1 cellular context compared by ENCODE assay signal in the genomic region with DNA sequence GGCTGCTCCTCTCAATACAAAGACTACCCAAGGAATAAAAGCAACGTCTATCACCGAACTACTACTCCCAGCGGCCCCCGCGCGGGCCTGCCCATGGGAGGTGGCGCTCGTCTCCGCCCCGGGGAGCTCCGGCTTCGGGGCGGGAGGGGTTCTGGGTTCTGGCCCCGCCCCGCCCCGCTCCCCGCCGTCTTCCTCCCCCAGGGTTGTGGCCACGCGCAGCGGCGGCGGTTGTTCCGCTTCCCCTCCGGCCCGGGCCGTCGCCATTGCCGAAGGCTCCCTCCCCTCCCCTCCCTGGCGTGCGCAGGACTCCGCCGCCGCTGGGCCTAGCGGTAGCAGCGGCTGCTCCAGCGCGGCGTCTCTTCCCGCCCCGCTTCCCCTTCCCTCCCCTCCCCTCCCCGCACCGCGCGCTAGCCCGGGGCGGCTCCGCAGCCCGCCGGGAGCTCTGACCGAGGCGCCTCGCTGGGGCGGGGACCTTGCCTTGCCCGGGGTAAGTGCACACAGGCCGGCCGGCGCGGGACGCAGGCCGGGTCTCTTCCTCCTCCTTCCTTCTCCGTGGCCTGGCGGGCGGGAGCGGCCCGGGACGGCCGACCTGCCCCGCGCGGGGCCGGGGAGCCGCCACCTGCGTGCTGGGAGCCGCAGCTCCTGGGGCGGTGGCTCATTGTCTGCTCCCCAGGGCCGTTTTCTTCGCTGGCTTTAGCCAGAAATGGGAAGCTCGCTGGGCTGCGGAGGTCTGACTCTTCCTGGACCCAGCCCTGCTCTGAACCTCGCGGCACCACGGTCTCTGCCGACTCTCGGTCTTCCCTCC.
TF ChIP-seq lines count a peak whose summit lies in the region.

A gene (plus strand): TSS at position 187 of the 805 bp plus-strand sequence. CDS start 42,790 bp downstream, outside the sequence.

TF ChIP-seq in HEK293, 187 proteins besides CTCF, POLR2A, EP300 and RAD21 (continued from another document and continues in another):
- TF ChIP-seq, protein P1, sequence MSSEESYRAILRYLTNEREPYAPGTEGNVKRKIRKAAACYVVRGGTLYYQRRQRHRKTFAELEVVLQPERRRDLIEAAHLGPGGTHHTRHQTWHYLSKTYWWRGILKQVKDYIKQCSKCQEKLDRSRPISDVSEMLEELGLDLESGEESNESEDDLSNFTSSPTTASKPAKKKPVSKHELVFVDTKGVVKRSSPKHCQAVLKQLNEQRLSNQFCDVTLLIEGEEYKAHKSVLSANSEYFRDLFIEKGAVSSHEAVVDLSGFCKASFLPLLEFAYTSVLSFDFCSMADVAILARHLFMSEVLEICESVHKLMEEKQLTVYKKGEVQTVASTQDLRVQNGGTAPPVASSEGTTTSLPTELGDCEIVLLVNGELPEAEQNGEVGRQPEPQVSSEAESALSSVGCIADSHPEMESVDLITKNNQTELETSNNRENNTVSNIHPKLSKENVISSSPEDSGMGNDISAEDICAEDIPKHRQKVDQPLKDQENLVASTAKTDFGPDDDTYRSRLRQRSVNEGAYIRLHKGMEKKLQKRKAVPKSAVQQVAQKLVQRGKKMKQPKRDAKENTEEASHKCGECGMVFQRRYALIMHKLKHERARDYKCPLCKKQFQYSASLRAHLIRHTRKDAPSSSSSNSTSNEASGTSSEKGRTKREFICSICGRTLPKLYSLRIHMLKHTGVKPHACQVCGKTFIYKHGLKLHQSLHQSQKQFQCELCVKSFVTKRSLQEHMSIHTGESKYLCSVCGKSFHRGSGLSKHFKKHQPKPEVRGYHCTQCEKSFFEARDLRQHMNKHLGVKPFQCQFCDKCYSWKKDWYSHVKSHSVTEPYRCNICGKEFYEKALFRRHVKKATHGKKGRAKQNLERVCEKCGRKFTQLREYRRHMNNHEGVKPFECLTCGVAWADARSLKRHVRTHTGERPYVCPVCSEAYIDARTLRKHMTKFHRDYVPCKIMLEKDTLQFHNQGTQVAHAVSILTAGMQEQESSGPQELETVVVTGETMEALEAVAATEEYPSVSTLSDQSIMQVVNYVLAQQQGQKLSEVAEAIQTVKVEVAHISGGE (tag by site-specific recombination; conservative IDR thresholded peaks at IDR 0.05; ENCODE audit: low read depth): peak; percentile 67
- TF ChIP-seq, protein P2, sequence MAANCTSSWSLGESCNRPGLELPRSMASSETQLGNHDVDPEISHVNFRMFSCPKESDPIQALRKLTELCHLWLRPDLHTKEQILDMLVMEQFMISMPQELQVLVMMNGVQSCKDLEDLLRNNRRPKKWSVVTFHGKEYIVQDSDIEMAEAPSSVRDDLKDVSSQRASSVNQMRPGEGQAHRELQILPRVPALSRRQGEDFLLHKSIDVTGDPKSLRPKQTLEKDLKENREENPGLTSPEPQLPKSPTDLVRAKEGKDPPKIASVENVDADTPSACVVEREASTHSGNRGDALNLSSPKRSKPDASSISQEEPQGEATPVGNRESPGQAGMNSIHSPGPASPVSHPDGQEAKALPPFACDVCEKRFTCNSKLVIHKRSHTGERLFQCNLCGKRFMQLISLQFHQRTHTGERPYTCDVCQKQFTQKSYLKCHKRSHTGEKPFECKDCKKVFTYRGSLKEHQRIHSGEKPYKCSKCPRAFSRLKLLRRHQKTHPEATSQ (tag by site-specific recombination; IDR thresholded peaks at IDR 0.05): no peak
- TF ChIP-seq ZNF114 (tag by site-specific recombination; IDR thresholded peaks at IDR 0.05) (no peak), ZEB2 (tag by site-specific recombination; IDR thresholded peaks at IDR 0.05) (peak; percentile 81), SP2 (tag by site-specific recombination; IDR thresholded peaks at IDR 0.05) (peak; percentile 84), ZNF132 (tag by site-specific recombination; IDR thresholded peaks at IDR 0.05; ENCODE audit: borderline replicate concordance) (no peak), REPIN1 (tag by site-specific recombination; IDR thresholded peaks at IDR 0.05; ENCODE audit: low read depth) (no peak), ZNF292 (tag by site-specific recombination; IDR thresholded peaks at IDR 0.05; ENCODE audit: borderline replicate concordance, low read depth) (no peak), RBAK (tag by site-specific recombination; IDR thresholded peaks at IDR 0.05) (no peak), ZFP37 (tag by site-specific recombination; IDR thresholded peaks at IDR 0.05) (no peak), YY2 (tag by site-specific recombination; IDR thresholded peaks at IDR 0.05) (peak; percentile 48; the same call in 1 of the 2 replicates), SP7 (tag by site-specific recombination; IDR thresholded peaks at IDR 0.05) (0 out of 2 replicates have a peak, but pooled peaks have one; percentile 36), ZNF341 (tag by site-specific recombination; IDR thresholded peaks at IDR 0.05; ENCODE audit: low read depth) (peak; percentile 94), ZBTB21 (tag by site-specific recombination; IDR thresholded peaks at IDR 0.05) (no peak), ZNF324 (tag by site-specific recombination; IDR thresholded peaks at IDR 0.05) (no peak), YY1 (tag by site-specific recombination; IDR thresholded peaks at IDR 0.05) (peak; percentile 73), ZIC2 (tag by site-specific recombination; IDR thresholded peaks at IDR 0.05) (peak; percentile 75), OSR2 (tag by site-specific recombination; IDR thresholded peaks at IDR 0.05) (peak; percentile 50), SALL2 (tag by site-specific recombination; IDR thresholded peaks at IDR 0.05; ENCODE audit: borderline replicate concordance) (no peak), ZBTB7A (tag by site-specific recombination; IDR thresholded peaks at IDR 0.05; ENCODE audit: low read depth) (peak; percentile 26; the same call in 1 of the 2 replicates), GLIS2 (tag by site-specific recombination; IDR thresholded peaks at IDR 0.05) (peak; percentile 96), ZNF211 (tag by site-specific recombination; IDR thresholded peaks at IDR 0.05; ENCODE audit: low read depth) (no peak), ZNF561 (tag by site-specific recombination; IDR thresholded peaks at IDR 0.05; ENCODE audit: borderline replicate concordance) (0 out of 2 replicates have a peak, but pooled peaks have one; percentile 69), ZNF274 (IDR thresholded peaks at IDR 0.05; ENCODE audit: low read length) (no peak), ZNF274 (tag by site-specific recombination; IDR thresholded peaks at IDR 0.05; ENCODE audit: borderline replicate concordance) (no peak), ZNF791 (tag by site-specific recombination; IDR thresholded peaks at IDR 0.05) (no peak), ZNF121 (tag by site-specific recombination; IDR thresholded peaks at IDR 0.05) (no peak), ZNF629 (tag by site-specific recombination; IDR thresholded peaks at IDR 0.05) (no peak), ZBTB8A (tag by site-specific recombination; IDR thresholded peaks at IDR 0.05) (0 out of 2 replicates have a peak, but pooled peaks have one; percentile 19), KLF9 (tag by site-specific recombination; IDR thresholded peaks at IDR 0.05; ENCODE audit: low read depth) (peak; percentile 54; the same call in 1 of the 2 replicates), ZFP69B (tag by site-specific recombination; IDR thresholded peaks at IDR 0.05) (peak; percentile 27; the same call in 1 of the 2 replicates), SP3 (tag by site-specific recombination; IDR thresholded peaks at IDR 0.05) (peak; percentile 89), ZNF600 (tag by site-specific recombination; IDR thresholded peaks at IDR 0.05) (peak; percentile 74), ZFP41 (tag by site-specific recombination; IDR thresholded peaks at IDR 0.05; ENCODE audit: borderline replicate concordance) (no peak), ZNF549 (tag by site-specific recombination; IDR thresholded peaks at IDR 0.05) (no peak), ZNF571 (tag by site-specific recombination; IDR thresholded peaks at IDR 0.05) (no peak)
- TF ChIP-seq, protein P3, sequence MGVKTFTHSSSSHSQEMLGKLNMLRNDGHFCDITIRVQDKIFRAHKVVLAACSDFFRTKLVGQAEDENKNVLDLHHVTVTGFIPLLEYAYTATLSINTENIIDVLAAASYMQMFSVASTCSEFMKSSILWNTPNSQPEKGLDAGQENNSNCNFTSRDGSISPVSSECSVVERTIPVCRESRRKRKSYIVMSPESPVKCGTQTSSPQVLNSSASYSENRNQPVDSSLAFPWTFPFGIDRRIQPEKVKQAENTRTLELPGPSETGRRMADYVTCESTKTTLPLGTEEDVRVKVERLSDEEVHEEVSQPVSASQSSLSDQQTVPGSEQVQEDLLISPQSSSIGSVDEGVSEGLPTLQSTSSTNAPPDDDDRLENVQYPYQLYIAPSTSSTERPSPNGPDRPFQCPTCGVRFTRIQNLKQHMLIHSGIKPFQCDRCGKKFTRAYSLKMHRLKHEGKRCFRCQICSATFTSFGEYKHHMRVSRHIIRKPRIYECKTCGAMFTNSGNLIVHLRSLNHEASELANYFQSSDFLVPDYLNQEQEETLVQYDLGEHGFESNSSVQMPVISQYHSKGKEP (tag by site-specific recombination; IDR thresholded peaks at IDR 0.05): no peak
- TF ChIP-seq, protein P4, sequence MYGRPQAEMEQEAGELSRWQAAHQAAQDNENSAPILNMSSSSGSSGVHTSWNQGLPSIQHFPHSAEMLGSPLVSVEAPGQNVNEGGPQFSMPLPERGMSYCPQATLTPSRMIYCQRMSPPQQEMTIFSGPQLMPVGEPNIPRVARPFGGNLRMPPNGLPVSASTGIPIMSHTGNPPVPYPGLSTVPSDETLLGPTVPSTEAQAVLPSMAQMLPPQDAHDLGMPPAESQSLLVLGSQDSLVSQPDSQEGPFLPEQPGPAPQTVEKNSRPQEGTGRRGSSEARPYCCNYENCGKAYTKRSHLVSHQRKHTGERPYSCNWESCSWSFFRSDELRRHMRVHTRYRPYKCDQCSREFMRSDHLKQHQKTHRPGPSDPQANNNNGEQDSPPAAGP (tag by site-specific recombination; IDR thresholded peaks at IDR 0.05): peak; percentile 29; the same call in 1 of the 2 replicates
- TF ChIP-seq, protein P5, sequence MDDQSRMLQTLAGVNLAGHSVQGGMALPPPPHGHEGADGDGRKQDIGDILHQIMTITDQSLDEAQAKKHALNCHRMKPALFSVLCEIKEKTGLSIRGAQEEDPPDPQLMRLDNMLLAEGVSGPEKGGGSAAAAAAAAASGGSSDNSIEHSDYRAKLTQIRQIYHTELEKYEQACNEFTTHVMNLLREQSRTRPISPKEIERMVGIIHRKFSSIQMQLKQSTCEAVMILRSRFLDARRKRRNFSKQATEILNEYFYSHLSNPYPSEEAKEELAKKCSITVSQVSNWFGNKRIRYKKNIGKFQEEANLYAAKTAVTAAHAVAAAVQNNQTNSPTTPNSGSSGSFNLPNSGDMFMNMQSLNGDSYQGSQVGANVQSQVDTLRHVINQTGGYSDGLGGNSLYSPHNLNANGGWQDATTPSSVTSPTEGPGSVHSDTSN (CRISPR knock-in tag; IDR thresholded peaks at IDR 0.05): no peak
- TF ChIP-seq, protein P6, sequence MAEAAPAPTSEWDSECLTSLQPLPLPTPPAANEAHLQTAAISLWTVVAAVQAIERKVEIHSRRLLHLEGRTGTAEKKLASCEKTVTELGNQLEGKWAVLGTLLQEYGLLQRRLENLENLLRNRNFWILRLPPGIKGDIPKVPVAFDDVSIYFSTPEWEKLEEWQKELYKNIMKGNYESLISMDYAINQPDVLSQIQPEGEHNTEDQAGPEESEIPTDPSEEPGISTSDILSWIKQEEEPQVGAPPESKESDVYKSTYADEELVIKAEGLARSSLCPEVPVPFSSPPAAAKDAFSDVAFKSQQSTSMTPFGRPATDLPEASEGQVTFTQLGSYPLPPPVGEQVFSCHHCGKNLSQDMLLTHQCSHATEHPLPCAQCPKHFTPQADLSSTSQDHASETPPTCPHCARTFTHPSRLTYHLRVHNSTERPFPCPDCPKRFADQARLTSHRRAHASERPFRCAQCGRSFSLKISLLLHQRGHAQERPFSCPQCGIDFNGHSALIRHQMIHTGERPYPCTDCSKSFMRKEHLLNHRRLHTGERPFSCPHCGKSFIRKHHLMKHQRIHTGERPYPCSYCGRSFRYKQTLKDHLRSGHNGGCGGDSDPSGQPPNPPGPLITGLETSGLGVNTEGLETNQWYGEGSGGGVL (tag by site-specific recombination; IDR thresholded peaks at IDR 0.05): peak; percentile 98
- TF ChIP-seq, protein P7, sequence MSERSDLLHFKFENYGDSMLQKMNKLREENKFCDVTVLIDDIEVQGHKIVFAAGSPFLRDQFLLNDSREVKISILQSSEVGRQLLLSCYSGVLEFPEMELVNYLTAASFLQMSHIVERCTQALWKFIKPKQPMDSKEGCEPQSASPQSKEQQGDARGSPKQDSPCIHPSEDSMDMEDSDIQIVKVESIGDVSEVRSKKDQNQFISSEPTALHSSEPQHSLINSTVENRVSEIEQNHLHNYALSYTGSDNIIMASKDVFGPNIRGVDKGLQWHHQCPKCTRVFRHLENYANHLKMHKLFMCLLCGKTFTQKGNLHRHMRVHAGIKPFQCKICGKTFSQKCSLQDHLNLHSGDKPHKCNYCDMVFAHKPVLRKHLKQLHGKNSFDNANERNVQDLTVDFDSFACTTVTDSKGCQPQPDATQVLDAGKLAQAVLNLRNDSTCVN (tag by site-specific recombination; optimal IDR thresholded peaks at IDR 0.05): peak; percentile 94
- TF ChIP-seq, protein P8, sequence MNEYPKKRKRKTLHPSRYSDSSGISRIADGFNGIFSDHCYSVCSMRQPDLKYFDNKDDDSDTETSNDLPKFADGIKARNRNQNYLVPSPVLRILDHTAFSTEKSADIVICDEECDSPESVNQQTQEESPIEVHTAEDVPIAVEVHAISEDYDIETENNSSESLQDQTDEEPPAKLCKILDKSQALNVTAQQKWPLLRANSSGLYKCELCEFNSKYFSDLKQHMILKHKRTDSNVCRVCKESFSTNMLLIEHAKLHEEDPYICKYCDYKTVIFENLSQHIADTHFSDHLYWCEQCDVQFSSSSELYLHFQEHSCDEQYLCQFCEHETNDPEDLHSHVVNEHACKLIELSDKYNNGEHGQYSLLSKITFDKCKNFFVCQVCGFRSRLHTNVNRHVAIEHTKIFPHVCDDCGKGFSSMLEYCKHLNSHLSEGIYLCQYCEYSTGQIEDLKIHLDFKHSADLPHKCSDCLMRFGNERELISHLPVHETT (tag by site-specific recombination; IDR thresholded peaks at IDR 0.05): no peak
- TF ChIP-seq, protein P9, sequence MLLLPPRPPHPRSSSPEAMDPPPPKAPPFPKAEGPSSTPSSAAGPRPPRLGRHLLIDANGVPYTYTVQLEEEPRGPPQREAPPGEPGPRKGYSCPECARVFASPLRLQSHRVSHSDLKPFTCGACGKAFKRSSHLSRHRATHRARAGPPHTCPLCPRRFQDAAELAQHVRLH (tag by site-specific recombination; IDR thresholded peaks at IDR 0.05): no peak
- TF ChIP-seq, protein P10, sequence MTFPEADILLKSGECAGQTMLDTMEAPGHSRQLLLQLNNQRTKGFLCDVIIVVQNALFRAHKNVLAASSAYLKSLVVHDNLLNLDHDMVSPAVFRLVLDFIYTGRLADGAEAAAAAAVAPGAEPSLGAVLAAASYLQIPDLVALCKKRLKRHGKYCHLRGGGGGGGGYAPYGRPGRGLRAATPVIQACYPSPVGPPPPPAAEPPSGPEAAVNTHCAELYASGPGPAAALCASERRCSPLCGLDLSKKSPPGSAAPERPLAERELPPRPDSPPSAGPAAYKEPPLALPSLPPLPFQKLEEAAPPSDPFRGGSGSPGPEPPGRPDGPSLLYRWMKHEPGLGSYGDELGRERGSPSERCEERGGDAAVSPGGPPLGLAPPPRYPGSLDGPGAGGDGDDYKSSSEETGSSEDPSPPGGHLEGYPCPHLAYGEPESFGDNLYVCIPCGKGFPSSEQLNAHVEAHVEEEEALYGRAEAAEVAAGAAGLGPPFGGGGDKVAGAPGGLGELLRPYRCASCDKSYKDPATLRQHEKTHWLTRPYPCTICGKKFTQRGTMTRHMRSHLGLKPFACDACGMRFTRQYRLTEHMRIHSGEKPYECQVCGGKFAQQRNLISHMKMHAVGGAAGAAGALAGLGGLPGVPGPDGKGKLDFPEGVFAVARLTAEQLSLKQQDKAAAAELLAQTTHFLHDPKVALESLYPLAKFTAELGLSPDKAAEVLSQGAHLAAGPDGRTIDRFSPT (tag by site-specific recombination; IDR thresholded peaks at IDR 0.05): peak; percentile 21; the same call in 1 of the 2 replicates
